In genomic region chr9:2631263-2631662, GRCh38 we compare ENCODE assay signal across 26 cellular contexts.
"Had no signal": no experiment of that assay in that cellular context is flagged by ENCODE, and none has a peak within 500 bp of the region (broad histone marks: within the 10 kb centered on the region; RNA-seq: fewer than 3 reads in every experiment).

No MANE protein-coding gene starts in this region.

- H3K36me3 ChIP-seq: adrenal gland, colonic mucosa had no signal

- H3K27ac ChIP-seq: adrenal gland, colonic mucosa had no signal

- H3K27me3 ChIP-seq: adrenal gland, body of pancreas, colonic mucosa had no signal

- ATAC-seq: activated CD4-positive, alpha-beta T cell treated with anti-CD3 and anti-CD28 coated beads for 36 hours; activated CD8-positive, alpha-beta memory T cell treated with anti-CD3 and anti-CD28 coated beads, Interleukin-2, amount 10 ng/mL, durations not matched to agents 7 days and 5 days; activated CD8-positive, alpha-beta T cell treated with anti-CD3 and anti-CD28 coated beads, Interleukin-2, amount 10 ng/mL, durations not matched to agents 7 days and 5 days; activated naive CD8-positive, alpha-beta T cell treated with anti-CD3 and anti-CD28 coated beads, Interleukin-2, amount 50 U/mL, for 24 hours; body of pancreas; esophagus mucosa had no signal

- H3K4me3 ChIP-seq: adrenal gland, body of pancreas, colonic mucosa had no signal

- H3K4me1 ChIP-seq: colonic mucosa had no signal

- DNase-seq: activated CD4-positive, alpha-beta memory T cell treated with anti-CD3 and anti-CD28 coated beads for 36 hours; activated CD4-positive, alpha-beta T cell treated with anti-CD3 and anti-CD28 coated beads for 36 hours; activated CD4-positive, alpha-beta T cell treated with anti-CD3 and anti-CD28 coated beads, Interleukin-2, amount 10 ng/mL, durations not matched to agents 24 days and 14 days; activated CD4-positive, CD25-positive, alpha-beta regulatory T cell; activated CD4-positive, CD25-positive, alpha-beta regulatory T cell treated with anti-CD3 and anti-CD28 coated beads, Interleukin-2, amount 50 U/mL, for 72 hours; activated CD8-positive, alpha-beta memory T cell treated with anti-CD3 and anti-CD28 coated beads, Interleukin-2, amount 10 ng/mL, durations not matched to agents 7 days and 5 days; activated CD8-positive, alpha-beta memory T cell treated with anti-CD3 and anti-CD28 coated beads, Interleukin-2, amount 50 U/mL, for 4 hours; activated CD8-positive, alpha-beta T cell treated with anti-CD3 and anti-CD28 coated beads, Interleukin-2, amount 10 ng/mL, durations not matched to agents 7 days and 5 days; activated effector memory CD4-positive, alpha-beta T cell treated with anti-CD3 and anti-CD28 coated beads, Interleukin-2, amount 50 U/mL, for 16 hours; activated naive CD4-positive, alpha-beta T cell treated with anti-CD3 and anti-CD28 coated beads for 36 hours; activated naive CD8-positive, alpha-beta T cell treated with anti-CD3 and anti-CD28 coated beads for 36 hours; activated naive CD8-positive, alpha-beta T cell treated with anti-CD3 and anti-CD28 coated beads, Interleukin-2, amount 50 U/mL, for 24 hours; activated T-cell treated with anti-CD3 and anti-CD28 coated beads, Interleukin-2, amount 50 U/mL, for 1 hour; activated T-cell treated with anti-CD3 and anti-CD28 coated beads, Interleukin-2, amount 50 U/mL, for 48 hours; adrenal gland; amygdala; aorta; body of pancreas; caudate nucleus; colonic mucosa; effector memory CD4-positive, alpha-beta T cell; endodermal cell; foreskin fibroblast; glutamatergic neuron; T-helper 2 cell had no signal

- H3K9me3 ChIP-seq: adrenal gland, body of pancreas, colonic mucosa had no signal
